Comparison of ENCODE assay signal across 12 cellular contexts in the genomic region with DNA sequence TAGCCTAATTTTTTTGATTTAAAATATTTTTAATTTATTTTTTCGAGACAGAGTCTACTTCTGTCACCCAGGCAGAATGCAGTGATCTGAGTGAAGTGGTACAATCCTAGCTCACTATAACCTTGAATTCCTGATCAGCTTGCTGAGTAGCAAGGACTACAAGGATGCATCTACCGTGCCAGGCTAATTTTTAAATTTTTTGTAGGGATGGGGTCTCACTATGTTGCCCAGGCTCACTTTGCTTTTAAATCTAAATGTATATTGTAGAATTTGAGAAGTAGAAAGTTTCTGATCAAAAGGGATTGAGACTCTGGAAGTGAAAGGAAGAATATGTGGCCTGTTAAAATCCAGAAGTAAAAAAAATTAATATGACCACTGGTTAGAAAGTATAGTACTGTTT. TPM values are rescaled to one million over a fixed set of nuclear protein-coding genes. Genes with fewer than 3 reads are reported as not detected.
DNase-seq lines count a peak whose midpoint lies in the region; ATAC-seq and TF ChIP-seq lines count a peak whose summit lies in the region.
"Had no signal": no experiment of that assay in that cellular context is flagged by ENCODE, and none has a peak within 500 bp of the region (broad histone marks: within the 10 kb centered on the region; RNA-seq: fewer than 3 reads in every experiment).

No MANE protein-coding gene starts in this region.

- no peak overlapping the region for H3K4me3 Mint-ChIP-seq in T-helper 17 cell

- H3K9me3 ChIP-seq in GM23248 (ENCODE audit: low read depth) (no peaks in the 10 kb centered on the region), T-helper 17 cell (ENCODE audit: control insufficient read depth, low read length, poor library complexity, severe bottlenecking) (no peaks in the 10 kb centered on the region), stomach (no peaks in the 10 kb centered on the region)
- H3K9me3 ChIP-seq: prostate gland had no signal

- H2AFZ ChIP-seq in GM23248: no peak overlapping the region

- H3K4me1 Mint-ChIP-seq in T-helper 17 cell: peaks cover 25% of the 10 kb centered on the region

- no peaks in the 10 kb centered on the region for H3K27me3 Mint-ChIP-seq in T-helper 17 cell
- H3K27me3 Mint-ChIP-seq: activated CD8-positive, alpha-beta memory T cell treated with anti-CD3 and anti-CD28 coated beads, Interleukin-2, amount 10 ng/mL, durations not matched to agents 7 days and 5 days had no signal

- no peaks in the 10 kb centered on the region for H4K20me1 ChIP-seq in GM23248 (ENCODE audit: insufficient read depth)

- intact Hi-C loops in stomach (cut with DNase I; ENCODE audit: low total_unique reads): no loop called here

- H3K79me2 ChIP-seq in GM23248 (ENCODE audit: insufficient read depth) (peaks cover 66% of the 10 kb centered on the region), mesendoderm (ENCODE audit: control insufficient read depth, insufficient read depth, low read length) (peaks cover 6% of the 10 kb centered on the region)

- H3K27ac ChIP-seq in GM23248: peak overlapping the region; percentile 62
- peak overlapping the region in 4 of 5 donors; percentile 94 to 100 (median 98) for H3K27ac ChIP-seq in stomach
- H3K27ac ChIP-seq in mesendoderm (ENCODE audit: low read depth, low read length): no peak overlapping the region
- H3K27ac ChIP-seq: brain microvascular endothelial cell had no signal

- no peak overlapping the region for H3K23ac ChIP-seq in mesendoderm (ENCODE audit: low read length)

- H3K4me3 ChIP-seq in GM23248: peak overlapping the region; percentile 85
- peak overlapping the region; percentile 94 for H3K4me3 ChIP-seq in fibroblast of the aortic adventitia (ENCODE audit: low read depth, low read length)
- H3K4me3 ChIP-seq in stomach: peak overlapping the region; percentile 69 to 98 (median 88)
- no peak overlapping the region for H3K4me3 ChIP-seq in mesendoderm (ENCODE audit: low read length)

- TF ChIP-seq CTCF in fibroblast of the aortic adventitia (IDR thresholded peaks at IDR 0.05; ENCODE audit: insufficient read depth, low read length): no peak
- no peak for TF ChIP-seq CTCF in stomach (IDR thresholded peaks at IDR 0.05)

- H4K5ac ChIP-seq in mesendoderm (ENCODE audit: low read length): no peak overlapping the region

- H3K56ac ChIP-seq in mesendoderm (ENCODE audit: low read length): no peak overlapping the region

- peaks cover 18% of the 10 kb centered on the region for H3F3A ChIP-seq in GM23248 (ENCODE audit: insufficient read depth)

- H3K18ac ChIP-seq in mesendoderm (ENCODE audit: low read length): no peak overlapping the region

- in situ Hi-C loops in GM23248 (cut with MboI): no loop called here

- H3K36me3 ChIP-seq in GM23248 (ENCODE audit: low read depth): no peaks in the 10 kb centered on the region; the same call in 1 of the 2 replicates
- H3K36me3 ChIP-seq in stomach: peaks cover 0 to 9% (median 3%) of the 10 kb centered on the region in 4 donors
- H3K36me3 ChIP-seq in mesendoderm (ENCODE audit: control insufficient read depth, insufficient read depth, low read length): no peaks in the 10 kb centered on the region
- H3K36me3 ChIP-seq: brain microvascular endothelial cell, prostate gland had no signal

- H2BK120ac ChIP-seq in mesendoderm (ENCODE audit: low read depth, low read length): no peak overlapping the region

- H3K9me2 ChIP-seq in GM23248 (ENCODE audit: insufficient read depth): no peaks in the 10 kb centered on the region

- no peak overlapping the region for H3K4ac ChIP-seq in mesendoderm (ENCODE audit: low read depth, low read length)

- no peak overlapping the region for H2BK15ac ChIP-seq in mesendoderm (replicated peaks; ENCODE audit: low read depth)

- peak overlapping the region; percentile 86 for H3K9ac ChIP-seq in GM23248
- no peak overlapping the region for H3K9ac ChIP-seq in mesendoderm (ENCODE audit: low read length)

- H4K8ac ChIP-seq in mesendoderm (ENCODE audit: low read depth, low read length): no peak overlapping the region

- peaks cover 9% of the 10 kb centered on the region for H3K36me3 Mint-ChIP-seq in T-helper 17 cell (ENCODE audit: low read depth)

- no peak overlapping the region for H2AK5ac ChIP-seq in mesendoderm (ENCODE audit: low read length)

- ATAC-seq in T-helper 17 cell (no peak), HG03432 (IDR thresholded peaks at IDR 0.05; ENCODE audit: unreplicated experiment) (no peak)
- ATAC-seq: activated CD8-positive, alpha-beta memory T cell treated with anti-CD3 and anti-CD28 coated beads, Interleukin-2, amount 10 ng/mL, durations not matched to agents 7 days and 5 days had no signal

- 33 to 34% methylated on average over 2 of the region's 2 CpGs for WGBS in GM23248 (ENCODE audit: low coverage in 1 of 2, low lambda C conversion rate in 2 of 2, missing lambda C conversion rate in 2 of 2), 2 experiments
- 58 to 86% (median 73%) methylated on average over 2 of the region's 2 CpGs for WGBS in stomach, 5 donors
- no CpG with 5 or more reads among the region's 2 CpGs for WGBS in mesendoderm (ENCODE audit: extremely low coverage, insufficient coverage, low lambda C conversion rate)

- H3K4me1 ChIP-seq in GM23248 (ENCODE audit: insufficient read depth): peaks cover 22% of the 10 kb centered on the region
- H3K4me1 ChIP-seq in stomach: peaks cover 37 to 71% (median 55%) of the 10 kb centered on the region in 4 donors
- peaks cover 6% of the 10 kb centered on the region for H3K4me1 ChIP-seq in mesendoderm (ENCODE audit: control insufficient read depth, low read depth, low read length)
- H3K4me1 ChIP-seq: prostate gland had no signal

- H3K27me3 ChIP-seq in GM23248 (replicated peaks; ENCODE audit: insufficient read depth) (no peaks in the 10 kb centered on the region), stomach (no peaks in the 10 kb centered on the region), mesendoderm (ENCODE audit: insufficient read depth, low read length, poor library complexity) (no peaks in the 10 kb centered on the region)
- H3K27me3 ChIP-seq: brain microvascular endothelial cell had no signal

- H3K27ac Mint-ChIP-seq in T-helper 17 cell: peak overlapping the region; percentile 97

- no peak overlapping the region for H2BK5ac ChIP-seq in mesendoderm (ENCODE audit: low read length)

- no peak for TF ChIP-seq EP300 in stomach (IDR thresholded peaks at IDR 0.05)

- H3K79me1 ChIP-seq in mesendoderm (ENCODE audit: low read length): peaks cover 8% of the 10 kb centered on the region

- TF ChIP-seq POLR2A in stomach (IDR thresholded peaks at IDR 0.05): no peak

- H3K4me2 ChIP-seq in GM23248 (ENCODE audit: unreplicated experiment): peak overlapping the region; percentile 95
- H3K4me2 ChIP-seq in mesendoderm (ENCODE audit: low read length): no peak overlapping the region

- no peak for DNase-seq in GM23248
- DNase-seq in T-helper 17 cell: no peak
- DNase-seq in fibroblast of the aortic adventitia (ENCODE audit: low read depth): no peak
- no peak for DNase-seq in stomach
- DNase-seq in NCI-H2227 (lab: John Stamatoyannopoulos, UW; ENCODE audit: unreplicated experiment): no peak
- DNase-seq in mesendoderm: no peak
- DNase-seq: activated CD8-positive, alpha-beta memory T cell treated with anti-CD3 and anti-CD28 coated beads, Interleukin-2, amount 10 ng/mL, durations not matched to agents 7 days and 5 days; brain microvascular endothelial cell; DMS153; NCI-H2081 had no signal

RNA-seq across cellular contexts. Expression of a gene that starts 1.6 kb away (rescaled TPM):
- 86.7 and 97.1 TPM in 2 replicates for total RNA-seq in GM23248 (2014; rRNA removed; shearing (Covaris generic))
- polyA plus RNA-seq in GM23248 (2016; fragmentation: Nextera tagmentation; extraction: Ambion mirVana) (56.6 and 57.1 TPM in 2 replicates), stomach (100 to 1,000 TPM in 1 of 3 donors, 10 to 100 TPM in 2; 22.2 to 117 (median 84.2) TPM)
- total RNA-seq in T-helper 17 cell (10 to 100 TPM; 23.4 to 27.7 TPM), fibroblast of the aortic adventitia (ENCODE audit: low replicate concordance) (57.6 and 79.6 TPM in 2 replicates), stomach (100 to 1,000 TPM in 2 of 5 donors, 10 to 100 TPM in 3; 10.7 to 312 (median 94.2) TPM)
- polyA plus RNA-seq in mesendoderm (2013, experiment 1 of 2): 9.5 TPM
- 10.3 TPM for polyA plus RNA-seq in mesendoderm (2013, experiment 2 of 2)

RNA-seq across cellular contexts. Expression of a gene that starts 48.9 kb away (rescaled TPM):
- 10.2 and 15.3 TPM in 2 replicates for total RNA-seq in GM23248 (2014; rRNA removed; shearing (Covaris generic))
- 6.2 and 6.9 TPM in 2 replicates for polyA plus RNA-seq in GM23248 (2016; fragmentation: Nextera tagmentation; extraction: Ambion mirVana)
- total RNA-seq in T-helper 17 cell: 10 to 100 TPM; 17.7 to 25.9 TPM
- 15.6 and 21.1 TPM in 2 replicates for total RNA-seq in fibroblast of the aortic adventitia (ENCODE audit: low replicate concordance)
- total RNA-seq in stomach: 100 to 1,000 TPM in 1 of 5 donors, 10 to 100 TPM in 4; 11.2 to 125 (median 18.5) TPM
- 1 to 10 TPM; 3.7 to 7.8 (median 4.0) TPM for polyA plus RNA-seq in stomach
- polyA plus RNA-seq in mesendoderm (2013, experiment 1 of 2): 7.5 TPM
- 7.3 TPM for polyA plus RNA-seq in mesendoderm (2013, experiment 2 of 2)

RNA-seq across cellular contexts. Expression of a gene that starts 55.9 kb away (rescaled TPM):
- 36.4 and 48.3 TPM in 2 replicates for total RNA-seq in GM23248 (2014; rRNA removed; shearing (Covaris generic))
- polyA plus RNA-seq in GM23248 (2016; fragmentation: Nextera tagmentation; extraction: Ambion mirVana) (7.4 and 7.7 TPM in 2 replicates), stomach (10 to 100 TPM; 20.4 to 25.1 (median 21.8) TPM)
- total RNA-seq in T-helper 17 cell (10 to 100 TPM; 19.6 to 21.4 TPM), fibroblast of the aortic adventitia (ENCODE audit: low replicate concordance) (23.0 and 35.2 TPM in 2 replicates), stomach (10 to 100 TPM in 3 of 5 donors, 1 to 10 TPM in 1, under 1 TPM in 1; 0.58 to 40.0 (median 22.7) TPM)
- 50.8 TPM for polyA plus RNA-seq in mesendoderm (2013, experiment 1 of 2)
- polyA plus RNA-seq in mesendoderm (2013, experiment 2 of 2): 49.6 TPM
